8 cellular contexts compared by ENCODE assay signal in genomic region chr5:31581498-31582099, GRCh38. TPM values are rescaled to one million over a fixed set of nuclear protein-coding genes. Genes with fewer than 3 reads are reported as not detected.
DNase-seq lines count a peak whose midpoint lies in the region; ATAC-seq lines count a peak whose summit lies in the region.

No MANE protein-coding gene starts in this region.

- DNase-seq in NOMO-1 treated with DMSO at 0.1 percent for 48 hours (lab: John Stamatoyannopoulos, UW; ENCODE audit: unreplicated experiment) (peak; percentile 81), NOMO-1 treated with dmso at 0.1 percent for 144 hours (lab: John Stamatoyannopoulos, UW; ENCODE audit: unreplicated experiment) (no peak), NCI-H2171 (lab: John Stamatoyannopoulos, UW) (peak; percentile 33), astrocyte of the hippocampus (ENCODE audit: low read depth, low spot score) (peak; percentile 52), left lobe of liver (ENCODE audit: low spot score) (no peak)

- ATAC-seq in left lobe of liver (peak; percentile 63), GM18520 (IDR thresholded peaks at IDR 0.05; ENCODE audit: unreplicated experiment) (no peak), GM19455 (IDR thresholded peaks at IDR 0.05; ENCODE audit: unreplicated experiment) (no peak), HG02610 (IDR thresholded peaks at IDR 0.05; ENCODE audit: unreplicated experiment) (no peak)

RNA-seq across cellular contexts. Expression of gene C5orf22, which starts 49.5 kb away (rescaled TPM):
- total RNA-seq in left lobe of liver: 8.2 TPM

RNA-seq across cellular contexts. Expression of gene DROSHA, which starts 49.7 kb away (rescaled TPM):
- total RNA-seq in left lobe of liver: 26.3 TPM

RNA-seq across cellular contexts. Expression of gene PDZD2, which starts 57.3 kb away (rescaled TPM):
- 0.63 TPM for total RNA-seq in left lobe of liver

Comparison
In these comparisons a context has a peak if more than half of its experiments do, and no peak if none do; other contexts are left out.
1. DNase-seq: peak in NOMO-1 treated with DMSO at 0.1 percent for 48 hours (single experiment), NCI-H2171 (single experiment) and astrocyte of the hippocampus (single experiment); none in NOMO-1 treated with dmso at 0.1 percent for 144 hours (single experiment) and left lobe of liver (single experiment).